Comparison of ENCODE assay signal across 10 cellular contexts in the genomic region with DNA sequence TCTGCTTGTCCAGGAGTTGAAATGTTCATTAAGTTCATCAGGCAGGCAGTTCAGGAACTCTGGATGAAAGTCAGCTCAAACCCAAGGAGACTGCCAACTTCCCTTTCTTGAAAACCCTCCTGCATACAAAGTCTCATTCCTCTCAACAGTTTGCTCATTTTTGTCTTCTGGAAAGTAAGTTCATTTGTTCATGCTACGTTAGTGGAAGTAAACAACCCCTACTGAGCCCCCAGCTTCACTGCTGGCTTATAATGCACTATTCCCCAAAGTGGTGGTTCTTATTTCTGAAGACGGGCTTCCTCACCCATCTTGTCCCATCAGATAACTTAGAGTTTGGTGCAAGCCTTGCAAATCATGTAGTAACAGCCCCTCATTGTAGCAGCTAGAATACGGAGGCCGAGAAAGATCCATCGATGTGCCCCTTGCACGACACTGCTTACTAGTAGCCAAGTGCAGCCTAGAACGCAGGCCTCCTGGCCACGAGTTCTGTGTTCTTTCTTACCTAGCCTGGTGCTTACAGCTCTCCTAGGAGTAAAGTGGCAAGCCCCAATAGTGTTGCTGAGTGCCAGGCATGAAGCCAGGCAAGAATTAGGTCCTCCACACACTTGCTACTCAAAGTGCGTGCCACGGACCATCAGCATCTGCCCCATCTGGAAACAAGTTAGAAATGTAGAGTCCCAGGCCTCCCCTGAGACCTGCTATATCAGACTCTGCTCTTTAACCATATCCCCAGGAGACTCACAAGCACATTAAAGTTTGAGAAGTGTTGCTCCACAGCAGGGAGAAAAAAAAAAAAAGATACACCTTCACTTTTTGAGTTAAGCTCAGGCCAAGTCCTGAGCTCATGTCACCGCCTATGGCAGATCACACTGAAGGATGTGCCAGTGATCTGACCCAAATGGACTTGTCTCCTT.
DNase-seq lines count a peak whose midpoint lies in the region; ATAC-seq, FAIRE-seq and TF ChIP-seq lines count a peak whose summit lies in the region.
"Had no signal": no experiment of that assay in that cellular context is flagged by ENCODE, and none has a peak within 500 bp of the region (broad histone marks: within the 10 kb centered on the region; RNA-seq: fewer than 3 reads in every experiment).

No MANE protein-coding gene starts in this region.

- no peak for TF ChIP-seq CTCF in tibial nerve (IDR thresholded peaks at IDR 0.05)

- peak overlapping the region in 1 of 4 donors; percentile 16 for H3K27ac ChIP-seq in tibial nerve

- no peaks in the 10 kb centered on the region for H3K27me3 Mint-ChIP-seq in activated naive CD8-positive, alpha-beta T cell treated with anti-CD3 and anti-CD28 coated beads, Interleukin-2, amount 50 U/mL, for 24 hours

- peak; percentile 98 for FAIRE-seq in GM12892 (lab: Jason Lieb, UNC)

- ATAC-seq in GM19452 (IDR thresholded peaks at IDR 0.05; ENCODE audit: unreplicated experiment): peak; percentile 57
- ATAC-seq in HG03097 (IDR thresholded peaks at IDR 0.05; ENCODE audit: low FRiP score, unreplicated experiment): peak; percentile 44
- ATAC-seq in activated naive CD8-positive, alpha-beta T cell treated with anti-CD3 and anti-CD28 coated beads, Interleukin-2, amount 50 U/mL, for 24 hours: no peak

- TF ChIP-seq POLR2A in GM12892 (IDR thresholded peaks at IDR 0.05; ENCODE audit: low read depth, low read length): no peak; the same call in 1 of the 2 replicates
- TF ChIP-seq POLR2A in tibial nerve (IDR thresholded peaks at IDR 0.05): no peak

- DNase-seq in GM12892 (ENCODE audit: insufficient read length): no peak
- no peak for DNase-seq in activated naive CD8-positive, alpha-beta T cell treated with anti-CD3 and anti-CD28 coated beads, Interleukin-2, amount 50 U/mL, for 24 hours
- no peak for DNase-seq in amniotic stem cell (lab: John Stamatoyannopoulos, UW)
- no peak for DNase-seq in HPDE6-E6E7 (ENCODE audit: extremely low spot score)
- no peak for DNase-seq in tibial nerve (ENCODE audit: low spot score in 2 of 2)
- no peak for DNase-seq in DMS153 (lab: John Stamatoyannopoulos, UW)

- peaks cover 0 to 31% (median 7%) of the 10 kb centered on the region in 4 donors for H3K4me1 ChIP-seq in tibial nerve

- TF ChIP-seq EP300 in tibial nerve (IDR thresholded peaks at IDR 0.05): no peak

- no peak overlapping the region for H3K4me3 ChIP-seq in tibial nerve
- H3K4me3 ChIP-seq: ascending aorta, smooth muscle cell had no signal

- H3K4me3 Mint-ChIP-seq in activated naive CD8-positive, alpha-beta T cell treated with anti-CD3 and anti-CD28 coated beads, Interleukin-2, amount 50 U/mL, for 24 hours: no peak overlapping the region

- H3K9me3 Mint-ChIP-seq in activated naive CD8-positive, alpha-beta T cell treated with anti-CD3 and anti-CD28 coated beads, Interleukin-2, amount 50 U/mL, for 24 hours: no peaks in the 10 kb centered on the region

- H3K27ac Mint-ChIP-seq in activated naive CD8-positive, alpha-beta T cell treated with anti-CD3 and anti-CD28 coated beads, Interleukin-2, amount 50 U/mL, for 24 hours: peak overlapping the region; percentile 74

- peaks cover 36% of the 10 kb centered on the region for H3K4me1 Mint-ChIP-seq in activated naive CD8-positive, alpha-beta T cell treated with anti-CD3 and anti-CD28 coated beads, Interleukin-2, amount 50 U/mL, for 24 hours

- H3K36me3 ChIP-seq in tibial nerve: peaks cover 0 to 23% (median 0%) of the 10 kb centered on the region in 3 donors

- 84 to 85% methylated on average over 11 of the region's 11 CpGs for WGBS in tibial nerve, 2 donors

- H3K27me3 ChIP-seq in tibial nerve: no peaks in the 10 kb centered on the region
- H3K27me3 ChIP-seq: ascending aorta had no signal

- H3K9me3 ChIP-seq in tibial nerve: no peaks in the 10 kb centered on the region
- H3K9me3 ChIP-seq: ascending aorta had no signal

- H3K36me3 Mint-ChIP-seq in activated naive CD8-positive, alpha-beta T cell treated with anti-CD3 and anti-CD28 coated beads, Interleukin-2, amount 50 U/mL, for 24 hours (ENCODE audit: low read depth): peaks cover 81% of the 10 kb centered on the region
